In genomic region chr1:24526940-24527542, GRCh38 we compare ENCODE assay signal across 9 cellular contexts. TPM values are rescaled to one million over a fixed set of nuclear protein-coding genes. Genes with fewer than 3 reads are reported as not detected.
DNase-seq lines count a peak whose midpoint lies in the region; ATAC-seq and TF ChIP-seq lines count a peak whose summit lies in the region.
"Had no signal": no experiment of that assay in that cellular context is flagged by ENCODE, and none has a peak within 500 bp of the region (broad histone marks: within the 10 kb centered on the region; RNA-seq: fewer than 3 reads in every experiment).

No MANE protein-coding gene starts in this region.

- no peak overlapping the region for H3K4me2 ChIP-seq in PC-9

- H3F3A ChIP-seq in PC-9 (ENCODE audit: insufficient read depth, low read depth): no peaks in the 10 kb centered on the region

- H3K4me3 ChIP-seq in PC-9 (no peak overlapping the region), astrocyte of the cerebellum (ENCODE audit: low read depth, low read length) (no peak overlapping the region)

- H3K9me3 Mint-ChIP-seq in memory B cell: no peaks in the 10 kb centered on the region
- H3K9me3 Mint-ChIP-seq in stimulated activated memory B cell treated with anti-CD40 and anti-IgM and Interleukin-4, amounts not matched to agents 10 μg/mL and 1 μg/mL and 100 μg/mL, for 72 hours: no peaks in the 10 kb centered on the region
- H3K9me3 Mint-ChIP-seq: dendritic cell treated with granulocyte-macrophage colony-stimulating factor and Interleukin-4, amounts not matched to agents 40 ng/mL and 50 ng/mL, for 4 days had no signal

- no peaks in the 10 kb centered on the region for H3K79me2 ChIP-seq in PC-9 (ENCODE audit: low read depth)

- no peaks in the 10 kb centered on the region for H3K9me2 ChIP-seq in PC-9 (ENCODE audit: insufficient read depth)

- TF ChIP-seq CTCF in PC-9 (conservative IDR thresholded peaks at IDR 0.05) (peak; percentile 59), astrocyte of the cerebellum (IDR thresholded peaks at IDR 0.05; ENCODE audit: low read depth, low read length, missing control alignments) (peak; percentile 46)

- in situ Hi-C loops in astrocyte of the cerebellum (cut with HindIII; ENCODE audit: low sequenced_read_pairs): no loop called here

- H3K27me3 ChIP-seq in PC-9 (ENCODE audit: insufficient read depth, low read depth): no peaks in the 10 kb centered on the region

- ATAC-seq in memory B cell (ENCODE audit: low read depth): peak; percentile 45
- ATAC-seq in stimulated activated memory B cell treated with anti-CD40 and anti-IgM and Interleukin-4, amounts not matched to agents 10 μg/mL and 1 μg/mL and 100 μg/mL, for 72 hours: no peak
- no peak for ATAC-seq in HG02970 (IDR thresholded peaks at IDR 0.05; ENCODE audit: low FRiP score, unreplicated experiment)
- ATAC-seq in HG02840 (IDR thresholded peaks at IDR 0.05; ENCODE audit: low FRiP score, unreplicated experiment): no peak

- peak; percentile 56 for DNase-seq in activated CD8-positive, alpha-beta memory T cell treated with anti-CD3 and anti-CD28 coated beads, Interleukin-2, amount 50 U/mL, for 4 hours
- DNase-seq in activated CD8-positive, alpha-beta memory T cell treated with anti-CD3 and anti-CD28 coated beads for 24 hours: no peak
- no peak for DNase-seq in PC-9
- no peak for DNase-seq in astrocyte of the cerebellum (ENCODE audit: low read depth)
- DNase-seq in memory B cell (ENCODE audit: low spot score in 2 of 2): peak in 1 of 2 donors; percentile 9

- H3K36me3 ChIP-seq in PC-9 (ENCODE audit: low read depth): no peaks in the 10 kb centered on the region

- POLR2A ChIA-PET in PC-9 (lab: Charles Lee; ENCODE audit: unreplicated experiment): no interaction called here

- no peak overlapping the region for H2AFZ ChIP-seq in PC-9

- CTCF ChIA-PET in PC-9 (lab: Charles Lee): interaction anchor here (0.5 to 0.9 kb wide), 3 partner anchors 36 to 308 kb away, joined by 3 read pairs; no protein-coding TSS in a partner anchor

- H3K27me3 Mint-ChIP-seq in memory B cell: no peaks in the 10 kb centered on the region
- no peaks in the 10 kb centered on the region for H3K27me3 Mint-ChIP-seq in stimulated activated memory B cell treated with anti-CD40 and anti-IgM and Interleukin-4, amounts not matched to agents 10 μg/mL and 1 μg/mL and 100 μg/mL, for 72 hours
- H3K27me3 Mint-ChIP-seq: dendritic cell treated with granulocyte-macrophage colony-stimulating factor and Interleukin-4, amounts not matched to agents 40 ng/mL and 50 ng/mL, for 4 days had no signal

- no peaks in the 10 kb centered on the region for H4K20me1 ChIP-seq in PC-9 (ENCODE audit: insufficient read depth)

- no TSS peak for BruUV-seq in PC-9 (replicated peaks; lab: Mats Ljungman, UMichigan)

- H3K27ac ChIP-seq in PC-9: no peak overlapping the region

- H3K27ac Mint-ChIP-seq in memory B cell: no peak overlapping the region
- H3K27ac Mint-ChIP-seq in stimulated activated memory B cell treated with anti-CD40 and anti-IgM and Interleukin-4, amounts not matched to agents 10 μg/mL and 1 μg/mL and 100 μg/mL, for 72 hours: no peak overlapping the region
- H3K27ac Mint-ChIP-seq: dendritic cell treated with granulocyte-macrophage colony-stimulating factor and Interleukin-4, amounts not matched to agents 40 ng/mL and 50 ng/mL, for 4 days had no signal

- intact Hi-C loops in PC-9 (cut with micrococcal nuclease; ENCODE audit: unreplicated experiment): no loop called here

- H3K9me3 ChIP-seq in PC-9 (ENCODE audit: insufficient read depth, low read depth): no peaks in the 10 kb centered on the region

- H3K4me1 Mint-ChIP-seq in memory B cell: peaks cover 3% of the 10 kb centered on the region
- H3K4me1 Mint-ChIP-seq in stimulated activated memory B cell treated with anti-CD40 and anti-IgM and Interleukin-4, amounts not matched to agents 10 μg/mL and 1 μg/mL and 100 μg/mL, for 72 hours: peaks cover 26% of the 10 kb centered on the region

- H3K4me3 Mint-ChIP-seq in memory B cell: no peak overlapping the region
- no peak overlapping the region for H3K4me3 Mint-ChIP-seq in stimulated activated memory B cell treated with anti-CD40 and anti-IgM and Interleukin-4, amounts not matched to agents 10 μg/mL and 1 μg/mL and 100 μg/mL, for 72 hours
- H3K4me3 Mint-ChIP-seq: dendritic cell treated with granulocyte-macrophage colony-stimulating factor and Interleukin-4, amounts not matched to agents 40 ng/mL and 50 ng/mL, for 4 days had no signal

- H3K36me3 Mint-ChIP-seq in memory B cell: peaks cover 12% of the 10 kb centered on the region
- H3K36me3 Mint-ChIP-seq in stimulated activated memory B cell treated with anti-CD40 and anti-IgM and Interleukin-4, amounts not matched to agents 10 μg/mL and 1 μg/mL and 100 μg/mL, for 72 hours: peaks cover 10% of the 10 kb centered on the region

- no peaks in the 10 kb centered on the region for H3K4me1 ChIP-seq in PC-9 (replicated peaks; ENCODE audit: insufficient read depth)

RNA-seq across cellular contexts. Expression of gene RCAN3, which starts 24.4 kb away (rescaled TPM):
- 21.9 and 27.4 TPM in 2 replicates for total RNA-seq in PC-9 (2021)

RNA-seq across cellular contexts. Expression of gene NCMAP, which starts 28.8 kb away (rescaled TPM):
- 0.20 and 0.50 TPM in 2 replicates for total RNA-seq in PC-9 (2021)
